ENCODE assay signal across 14 cellular contexts in genomic region chr3:196549312-196549711, GRCh38. TPM values are rescaled to one million over a fixed set of nuclear protein-coding genes. Genes with fewer than 3 reads are reported as not detected.
"Had no signal": no experiment of that assay in that cellular context is flagged by ENCODE, and none has a peak within 500 bp of the region (broad histone marks: within the 10 kb centered on the region; RNA-seq: fewer than 3 reads in every experiment).

No MANE protein-coding gene starts in this region.

RNA-seq across cellular contexts. Expression of gene SMCO1, which starts 34.2 kb away (rescaled TPM):
- total RNA-seq: stomach, subcutaneous adipose tissue, suprapubic skin, temporal lobe, thoracic aorta, thyroid gland, tibial nerve, transverse colon, upper lobe of left lung, upper lobe of right lung, ureter, urinary bladder, uterus, vagina had no signal
- polyA plus RNA-seq: stomach, urinary bladder had no signal
